In the genomic region with DNA sequence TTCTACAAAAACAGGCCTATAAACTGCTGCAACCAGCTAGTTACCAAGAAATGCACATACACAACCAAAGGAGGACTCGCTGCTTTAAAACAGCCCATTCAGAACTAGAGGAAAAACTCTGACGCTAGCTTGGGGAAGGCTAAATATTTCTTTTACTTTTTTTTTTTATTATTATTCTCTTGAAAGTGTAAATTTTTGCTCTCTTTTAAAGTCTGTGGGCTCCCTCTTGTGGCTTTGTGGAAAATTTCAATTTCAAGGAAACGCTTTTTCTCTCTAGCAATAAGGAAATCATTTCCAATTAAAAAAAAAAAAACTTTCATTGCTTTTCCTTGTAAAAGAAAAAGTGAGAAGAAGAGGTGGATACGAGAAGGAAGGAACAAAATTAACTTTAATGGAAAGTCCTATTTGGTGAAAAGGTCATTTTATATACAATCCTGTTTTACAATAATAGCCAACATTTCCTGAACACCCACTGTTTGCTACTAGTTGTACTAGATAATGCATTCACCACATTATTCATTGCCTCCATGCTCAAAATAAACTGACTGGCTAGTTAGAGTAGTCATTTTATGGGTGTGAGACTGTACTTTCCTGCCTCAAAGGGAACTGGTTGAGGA, we compare ENCODE assay signal across 8 cellular contexts. TPM values are rescaled to one million over a fixed set of nuclear protein-coding genes. Genes with fewer than 3 reads are reported as not detected.
DNase-seq lines count a peak whose midpoint lies in the region; ATAC-seq, FAIRE-seq and TF ChIP-seq lines count a peak whose summit lies in the region.

No MANE protein-coding gene starts in this region.

- H3K4me3 ChIP-seq in Peyer's patch (no peak overlapping the region), fibroblast of villous mesenchyme (ENCODE audit: low read depth, low read length) (no peak overlapping the region), gastrocnemius medialis (no peak overlapping the region)

- H3K27ac ChIP-seq in Peyer's patch: no peak overlapping the region
- no peak overlapping the region for H3K27ac ChIP-seq in gastrocnemius medialis

- TF ChIP-seq POLR2A in Peyer's patch (IDR thresholded peaks at IDR 0.05) (no peak), gastrocnemius medialis (IDR thresholded peaks at IDR 0.05) (no peak)

- no peaks in the 10 kb centered on the region for H3K27me3 ChIP-seq in Peyer's patch
- H3K27me3 ChIP-seq in gastrocnemius medialis: no peaks in the 10 kb centered on the region

- in situ Hi-C loops in gastrocnemius medialis (cut with MboI; ENCODE audit: low sequenced_read_pairs in 4 of 4): loop anchor here in 3 of 4 donors (5.0 to 25.0 kb wide), 2 partner anchors 256 to 261 kb away; no protein-coding TSS in a partner anchor

- H3K4me1 ChIP-seq in Peyer's patch (peaks cover 0 to 7% (median 0%) of the 10 kb centered on the region in 4 donors), gastrocnemius medialis (no peaks in the 10 kb centered on the region)

- TF ChIP-seq CTCF in GM10266 (IDR thresholded peaks at IDR 0.05; ENCODE audit: control insufficient read depth, insufficient read depth, low read depth, missing control alignments): peak; percentile 39
- peak in 4 of 6 experiments; percentile 33 to 52 (median 44) for TF ChIP-seq CTCF in Peyer's patch (IDR thresholded peaks at IDR 0.05)
- peak; percentile 58 for TF ChIP-seq CTCF in fibroblast of villous mesenchyme (IDR thresholded peaks at IDR 0.05; ENCODE audit: insufficient read depth, low read depth, low read length)
- peak; percentile 15 to 65 (median 39) for TF ChIP-seq CTCF in gastrocnemius medialis (IDR thresholded peaks at IDR 0.05 in 4 of 5, conservative IDR thresholded peaks at IDR 0.05 in 1 of 5)

- FAIRE-seq in A204.1 (lab: Jason Lieb, UNC): peak; percentile 92

- DNase-seq in GM10266 (ENCODE audit: extremely low spot score) (no peak), Peyer's patch (no peak), fibroblast of villous mesenchyme (ENCODE audit: low read depth) (peak; percentile 66), gastrocnemius medialis (no peak), T-helper 9 cell (no peak)

- H3K36me3 ChIP-seq in Peyer's patch (no peaks in the 10 kb centered on the region), gastrocnemius medialis (peaks cover 0 to 31% of the 10 kb centered on the region in 2 donors)

- H3K9me3 ChIP-seq in Peyer's patch (no peaks in the 10 kb centered on the region), gastrocnemius medialis (no peaks in the 10 kb centered on the region)

- intact Hi-C loops in gastrocnemius medialis (cut with DNase I; ENCODE audit: low total_unique reads): loop anchor here (2.0 to 10.0 kb wide), 2 partner anchors 134 to 258 kb away; no protein-coding TSS in a partner anchor

- no peak for ATAC-seq in gastrocnemius medialis
- no peak for ATAC-seq in HG02571 (IDR thresholded peaks at IDR 0.05; ENCODE audit: unreplicated experiment)
- no peak for ATAC-seq in GM18858 (IDR thresholded peaks at IDR 0.05; ENCODE audit: unreplicated experiment)

RNA-seq across cellular contexts. Expression of gene SAMMSON, which starts 51.2 kb away (rescaled TPM):
- total RNA-seq in Peyer's patch: not detected
- not detected in 2 replicates for total RNA-seq in fibroblast of villous mesenchyme
- not detected for total RNA-seq in gastrocnemius medialis
